In genomic region chr9:35593581-35593980, GRCh38 we compare ENCODE assay signal across 31 cellular contexts. TPM values are rescaled to one million over a fixed set of nuclear protein-coding genes. Genes with fewer than 3 reads are reported as not detected.
"Had no signal": no experiment of that assay in that cellular context is flagged by ENCODE, and none has a peak within 500 bp of the region (broad histone marks: within the 10 kb centered on the region; RNA-seq: fewer than 3 reads in every experiment).

No MANE protein-coding gene starts in this region.

- H3K4me1 ChIP-seq: pancreas, psoas muscle, suprapubic skin, testis, tibial artery, transverse colon, upper lobe of right lung, uterus had no signal

- H3K36me3 ChIP-seq: neutrophil, pancreas, spleen, suprapubic skin, tibial artery, transverse colon, upper lobe of right lung, uterus had no signal

- DNase-seq: naive thymus-derived CD8-positive, alpha-beta T cell; nephron progenitor cell; nucleus accumbens; pancreas; psoas muscle; right cardiac atrium; spleen; stimulated activated CD4-positive, alpha-beta T cell treated with anti-CD3 and anti-CD28 coated beads, Interleukin-12 subunit alpha, Interleukin-12 subunit beta, amount 100 ng/mL, for 4 hours; stimulated activated CD4-positive, alpha-beta T cell treated with anti-CD3 and anti-CD28 coated beads, Interleukin-1b, Interleukin-23, amount 100 ng/mL, for 48 hours; stimulated activated CD4-positive, alpha-beta T cell treated with anti-CD3 and anti-CD28 coated beads, Interleukin-4, amount 100 ng/mL, for 1 hour; stimulated activated CD4-positive, alpha-beta T cell treated with anti-CD3 and anti-CD28 coated beads, Interleukin-4, amount 100 ng/mL, for 4 hours; stimulated activated CD8-positive, alpha-beta memory T cell treated with anti-CD3 and anti-CD28 coated beads, Interleukin-4, amount 100 ng/mL, for 48 hours; stimulated activated naive CD8-positive, alpha-beta T cell treated with anti-CD3 and anti-CD28 coated beads, Interleukin-15, amount 100 ng/mL, for 72 hours; stimulated activated naive CD8-positive, alpha-beta T cell treated with anti-CD3 and anti-CD28 coated beads, Interleukin-15, Interleukin-2, amounts not matched to agents 100 U/mL and 50 U/mL, for 24 hours; substantia nigra; testis; tibial artery; transverse colon; upper lobe of right lung; uterus had no signal

- H3K9me3 ChIP-seq: pancreas, suprapubic skin, testis had no signal

- H3K4me3 Mint-ChIP-seq: naive thymus-derived CD8-positive, alpha-beta T cell; natural killer cell treated with Interleukin-12 subunit alpha and Interleukin-12 subunit beta and Interleukin-15 and Interleukin-18, amount 100 ng/mL, for 72 hours; nephron progenitor cell; neural crest cell; stimulated activated memory B cell treated with anti-CD40 and anti-IgM and Interleukin-4, amounts not matched to agents 10 μg/mL and 1 μg/mL and 100 μg/mL, for 72 hours; stimulated activated naive CD8-positive, alpha-beta T cell treated with anti-CD3 and anti-CD28 coated beads, Interleukin-15, amount 100 ng/mL, for 72 hours; type B pancreatic cell had no signal

- ATAC-seq: naive thymus-derived CD8-positive, alpha-beta T cell; natural killer cell treated with Interleukin-12 subunit alpha and Interleukin-12 subunit beta and Interleukin-15 and Interleukin-18, amount 100 ng/mL, for 72 hours; pancreas; psoas muscle; right cardiac atrium; sciatic nerve; stimulated activated memory B cell treated with anti-CD40 and anti-IgM and Interleukin-4, amounts not matched to agents 10 μg/mL and 1 μg/mL and 100 μg/mL, for 72 hours; stimulated activated naive CD8-positive, alpha-beta T cell treated with anti-CD3 and anti-CD28 coated beads, Interleukin-15, amount 100 ng/mL, for 72 hours; stimulated activated naive CD8-positive, alpha-beta T cell treated with anti-CD3 and anti-CD28 coated beads, Interleukin-15, Interleukin-2, amounts not matched to agents 100 U/mL and 50 U/mL, for 24 hours; upper lobe of right lung had no signal

- H3K27ac Mint-ChIP-seq: natural killer cell treated with Interleukin-12 subunit alpha and Interleukin-12 subunit beta and Interleukin-15 and Interleukin-18, amount 100 ng/mL, for 72 hours; nephron progenitor cell; stimulated activated memory B cell treated with anti-CD40 and anti-IgM and Interleukin-4, amounts not matched to agents 10 μg/mL and 1 μg/mL and 100 μg/mL, for 72 hours; stimulated activated naive CD8-positive, alpha-beta T cell treated with anti-CD3 and anti-CD28 coated beads, Interleukin-15, amount 100 ng/mL, for 72 hours; type B pancreatic cell had no signal

- H3K27me3 Mint-ChIP-seq: naive thymus-derived CD8-positive, alpha-beta T cell; natural killer cell treated with Interleukin-12 subunit alpha and Interleukin-12 subunit beta and Interleukin-15 and Interleukin-18, amount 100 ng/mL, for 72 hours; stimulated activated memory B cell treated with anti-CD40 and anti-IgM and Interleukin-4, amounts not matched to agents 10 μg/mL and 1 μg/mL and 100 μg/mL, for 72 hours; stimulated activated naive CD8-positive, alpha-beta T cell treated with anti-CD3 and anti-CD28 coated beads, Interleukin-15, amount 100 ng/mL, for 72 hours; type B pancreatic cell had no signal

- H3K4me1 Mint-ChIP-seq: nephron progenitor cell; neural crest cell; stimulated activated memory B cell treated with anti-CD40 and anti-IgM and Interleukin-4, amounts not matched to agents 10 μg/mL and 1 μg/mL and 100 μg/mL, for 72 hours; stimulated activated naive CD8-positive, alpha-beta T cell treated with anti-CD3 and anti-CD28 coated beads, Interleukin-15, amount 100 ng/mL, for 72 hours had no signal

- FAIRE-seq: pancreas had no signal

- H3K4me3 ChIP-seq: pancreas, psoas muscle, skin epidermis, smooth muscle cell, spleen, suprapubic skin, testis, tibial artery, transverse colon, upper lobe of right lung, uterus had no signal

- H3K27ac ChIP-seq: neutrophil, pancreas, psoas muscle, skin epidermis, spleen, suprapubic skin, testis, tibial artery, transverse colon, upper lobe of right lung, uterus had no signal

RNA-seq across cellular contexts. Expression of gene SIT1, which starts 57.1 kb away (rescaled TPM):
- total RNA-seq: osteocyte, renal cortical epithelial cell, smooth muscle cell had no signal
